In genomic region chr1:96259399-96259798, GRCh38 we compare ENCODE assay signal across 25 cellular contexts.
A peak's percentile ranks its signal among the peaks of the same experiment; 100 is the strongest.
DNase-seq lines count a peak whose midpoint lies in the region; ATAC-seq and TF ChIP-seq lines count a peak whose summit lies in the region.
"Had no signal": no experiment of that assay in that cellular context is flagged by ENCODE, and none has a peak within 500 bp of the region (broad histone marks: within the 10 kb centered on the region; RNA-seq: fewer than 3 reads in every experiment).

No MANE protein-coding gene starts in this region.

- H3K27me3 ChIP-seq in H7 (ENCODE audit: control insufficient read depth, insufficient read depth, low read length): no peaks in the 10 kb centered on the region
- no peaks in the 10 kb centered on the region for H3K27me3 ChIP-seq in endodermal cell (ENCODE audit: control insufficient read depth, insufficient read depth, low read length, poor library complexity, severe bottlenecking)
- no peaks in the 10 kb centered on the region for H3K27me3 ChIP-seq in neuronal stem cell (ENCODE audit: control insufficient read depth in 3 of 3, insufficient read depth in 3 of 3, low read depth in 1 of 3, low read length in 3 of 3)
- no peaks in the 10 kb centered on the region for H3K27me3 ChIP-seq in Caco-2 (replicated peaks; ENCODE audit: control insufficient read depth, insufficient read depth, low read length)
- H3K27me3 ChIP-seq: BLaER1 treated with 17β-estradiol and CSF1 and Interleukin-3, amounts not matched to agents 10 nM and 100 nM; colonic mucosa; SJSA1; tibial nerve had no signal

- H3K14ac ChIP-seq in neuronal stem cell (ENCODE audit: low read length): no peak overlapping the region

- H3K9ac ChIP-seq in endodermal cell (ENCODE audit: extremely low read depth, low read length, poor library complexity, severe bottlenecking) (no peak overlapping the region), neuronal stem cell (ENCODE audit: low read depth, low read length, poor library complexity) (no peak overlapping the region)
- H3K9ac ChIP-seq: BLaER1 treated with 17β-estradiol and CSF1 and Interleukin-3, amounts not matched to agents 10 nM and 100 nM had no signal

- H3K4me3 Mint-ChIP-seq in endodermal cell (no peak overlapping the region), Caco-2 (ENCODE audit: unreplicated experiment) (no peak overlapping the region)
- H3K4me3 Mint-ChIP-seq: activated CD4-positive, alpha-beta T cell treated with anti-CD3 and anti-CD28 coated beads, Interleukin-2, amount 10 ng/mL, durations not matched to agents 24 days and 14 days; activated naive CD4-positive, alpha-beta T cell treated with anti-CD3 and anti-CD28 coated beads, Interleukin-2, amount 50 U/mL, for 24 hours; H9; naive thymus-derived CD4-positive, alpha-beta T cell had no signal

- no peaks in the 10 kb centered on the region for H3K27me3 Mint-ChIP-seq in endodermal cell (ENCODE audit: insufficient read depth)
- H3K27me3 Mint-ChIP-seq in Caco-2 (ENCODE audit: insufficient read depth, unreplicated experiment): peaks cover 3% of the 10 kb centered on the region
- H3K27me3 Mint-ChIP-seq: activated CD4-positive, alpha-beta T cell treated with anti-CD3 and anti-CD28 coated beads, Interleukin-2, amount 10 ng/mL, durations not matched to agents 24 days and 14 days; activated naive CD4-positive, alpha-beta T cell treated with anti-CD3 and anti-CD28 coated beads, Interleukin-2, amount 50 U/mL, for 24 hours; naive thymus-derived CD4-positive, alpha-beta T cell had no signal

- no peak overlapping the region for H3K4me3 ChIP-seq in H7 (ENCODE audit: insufficient read depth, low read depth, low read length)
- peak overlapping the region; percentile 46 for H3K4me3 ChIP-seq in endodermal cell (ENCODE audit: low read length)
- no peak overlapping the region for H3K4me3 ChIP-seq in neuronal stem cell (ENCODE audit: low read length in 2 of 2)
- no peak overlapping the region for H3K4me3 ChIP-seq in Caco-2 (ENCODE audit: low read depth, low read length)
- H3K4me3 ChIP-seq: BLaER1 treated with 17β-estradiol and CSF1 and Interleukin-3, amounts not matched to agents 10 nM and 100 nM; colonic mucosa; SJSA1; tibial nerve had no signal

- H4K8ac ChIP-seq in neuronal stem cell (ENCODE audit: low read depth, low read length): no peak overlapping the region

- H3K27ac ChIP-seq in endodermal cell (ENCODE audit: low read depth, low read length) (no peak overlapping the region), neuronal stem cell (replicated peaks; ENCODE audit: low read length) (no peak overlapping the region), RWPE1 (no peak overlapping the region)
- H3K27ac ChIP-seq: BLaER1 treated with 17β-estradiol and CSF1 and Interleukin-3, amounts not matched to agents 10 nM and 100 nM; colonic mucosa; SJSA1; tibial nerve had no signal

- CTCF ChIA-PET in Caco-2 (lab: Charles Lee) (no interaction called here), RWPE1 (lab: Yijun Ruan, JAX) (interaction anchor here (0.7 kb wide), 1 partner anchor 553 kb away, joined by 4 read pairs; no protein-coding TSS in a partner anchor)

- POLR2A ChIA-PET in Caco-2 (lab: Charles Lee) (no interaction called here), RWPE1 (lab: Yijun Ruan, JAX; ENCODE audit: low non-redundant PET) (no interaction called here)

- H2BK12ac ChIP-seq in neuronal stem cell (ENCODE audit: low read length): no peak overlapping the region

- no peak overlapping the region for H2BK120ac ChIP-seq in neuronal stem cell (ENCODE audit: low read depth, low read length)

- intact Hi-C loops in Caco-2 (cut with micrococcal nuclease; ENCODE audit: unreplicated experiment): no loop called here

- H2AFZ ChIP-seq in neuronal stem cell (ENCODE audit: low read length): peak overlapping the region; percentile 33

- H3K36me3 ChIP-seq in H7 (replicated peaks; ENCODE audit: control insufficient read depth, insufficient read depth, low read length) (no peaks in the 10 kb centered on the region), endodermal cell (ENCODE audit: control insufficient read depth, insufficient read depth, low read length) (no peaks in the 10 kb centered on the region), neuronal stem cell (replicated peaks in 1 of 2; ENCODE audit: control insufficient read depth in 2 of 2, insufficient read depth in 2 of 2, low read length in 2 of 2) (no peaks in the 10 kb centered on the region), Caco-2 (ENCODE audit: control insufficient read depth, insufficient read depth, low read length) (no peaks in the 10 kb centered on the region)
- H3K36me3 ChIP-seq: BLaER1 treated with 17β-estradiol and CSF1 and Interleukin-3, amounts not matched to agents 10 nM and 100 nM; colonic mucosa; SJSA1; tibial nerve had no signal

- H3K4me1 Mint-ChIP-seq in endodermal cell (peaks cover 27% of the 10 kb centered on the region), Caco-2 (ENCODE audit: low read depth, unreplicated experiment) (no peaks in the 10 kb centered on the region)
- H3K4me1 Mint-ChIP-seq: activated CD4-positive, alpha-beta T cell treated with anti-CD3 and anti-CD28 coated beads, Interleukin-2, amount 10 ng/mL, durations not matched to agents 24 days and 14 days; activated naive CD4-positive, alpha-beta T cell treated with anti-CD3 and anti-CD28 coated beads, Interleukin-2, amount 50 U/mL, for 24 hours; naive thymus-derived CD4-positive, alpha-beta T cell had no signal

- H3K36me3 Mint-ChIP-seq in endodermal cell (ENCODE audit: low read depth): no peaks in the 10 kb centered on the region
- H3K36me3 Mint-ChIP-seq in Caco-2 (ENCODE audit: insufficient read depth, unreplicated experiment): no peaks in the 10 kb centered on the region
- H3K36me3 Mint-ChIP-seq: activated naive CD4-positive, alpha-beta T cell treated with anti-CD3 and anti-CD28 coated beads, Interleukin-2, amount 50 U/mL, for 24 hours; naive thymus-derived CD4-positive, alpha-beta T cell had no signal

- H3K4me2 ChIP-seq in neuronal stem cell (ENCODE audit: insufficient read depth, low read length, poor library complexity, severe bottlenecking): no peak overlapping the region
- H3K4me2 ChIP-seq: BLaER1 treated with 17β-estradiol and CSF1 and Interleukin-3, amounts not matched to agents 10 nM and 100 nM had no signal

- no peak overlapping the region for H3K18ac ChIP-seq in neuronal stem cell (ENCODE audit: low read length)

- H3K27ac Mint-ChIP-seq in endodermal cell (no peak overlapping the region), Caco-2 (ENCODE audit: unreplicated experiment) (no peak overlapping the region)
- H3K27ac Mint-ChIP-seq: activated CD4-positive, alpha-beta T cell treated with anti-CD3 and anti-CD28 coated beads, Interleukin-2, amount 10 ng/mL, durations not matched to agents 24 days and 14 days; activated naive CD4-positive, alpha-beta T cell treated with anti-CD3 and anti-CD28 coated beads, Interleukin-2, amount 50 U/mL, for 24 hours; H9; naive thymus-derived CD4-positive, alpha-beta T cell had no signal

- H4K91ac ChIP-seq in neuronal stem cell (ENCODE audit: low read depth, low read length, poor library complexity): no peak overlapping the region

- H2BK15ac ChIP-seq in neuronal stem cell (ENCODE audit: low read length): no peak overlapping the region

- no peak for TF ChIP-seq CTCF in endodermal cell (conservative IDR thresholded peaks at IDR 0.05)
- TF ChIP-seq CTCF in Caco-2 (IDR thresholded peaks at IDR 0.05; ENCODE audit: insufficient read depth in 1 of 2, low read depth in 1 of 2, low read length in 1 of 2, severe bottlenecking in 1 of 2, unreplicated experiment in 1 of 2): no peak
- no peak for TF ChIP-seq CTCF in RWPE1 (conservative IDR thresholded peaks at IDR 0.05; ENCODE audit: low read depth)

- H3K9me3 ChIP-seq in endodermal cell (ENCODE audit: control insufficient read depth, low read length): no peaks in the 10 kb centered on the region
- no peaks in the 10 kb centered on the region for H3K9me3 ChIP-seq in neuronal stem cell (replicated peaks in 1 of 2; ENCODE audit: control insufficient read depth in 2 of 2, insufficient read depth in 1 of 2, low read depth in 1 of 2, low read length in 2 of 2)
- no peaks in the 10 kb centered on the region for H3K9me3 ChIP-seq in Caco-2
- H3K9me3 ChIP-seq: colonic mucosa, SJSA1, tibial nerve had no signal

- peaks cover 7% of the 10 kb centered on the region for H3K9me3 Mint-ChIP-seq in endodermal cell
- no peaks in the 10 kb centered on the region for H3K9me3 Mint-ChIP-seq in Caco-2 (ENCODE audit: unreplicated experiment)
- H3K9me3 Mint-ChIP-seq: activated CD4-positive, alpha-beta T cell treated with anti-CD3 and anti-CD28 coated beads, Interleukin-2, amount 10 ng/mL, durations not matched to agents 24 days and 14 days had no signal

- H2BK5ac ChIP-seq in neuronal stem cell (ENCODE audit: low read length): no peak overlapping the region

- H2AK5ac ChIP-seq in neuronal stem cell (ENCODE audit: low read depth, low read length): no peak overlapping the region

- H3K79me1 ChIP-seq in neuronal stem cell (ENCODE audit: low read depth, low read length): no peaks in the 10 kb centered on the region

- peak; percentile 23 for DNase-seq in H7
- peak; percentile 75 for DNase-seq in NCI-H524 treated with DMSO at 0.1 percent for 48 hours (lab: John Stamatoyannopoulos, UW)
- peak; percentile 83 for DNase-seq in endodermal cell
- peak; percentile 70 for DNase-seq in neuronal stem cell (ENCODE audit: low spot score)
- DNase-seq in Caco-2: no peak
- no peak for DNase-seq in RWPE1 (ENCODE audit: low spot score)
- DNase-seq: activated CD4-positive, alpha-beta T cell treated with anti-CD3 and anti-CD28 coated beads, Interleukin-2, amount 10 ng/mL, durations not matched to agents 24 days and 14 days; colonic mucosa; effector memory CD4-positive, alpha-beta T cell; glutamatergic neuron; H9; Kasumi-1; kidney; naive thymus-derived CD4-positive, alpha-beta T cell; NCI-H1417 treated with DMSO at 0.1 percent for 48 hours; NCI-H2029 treated with DMSO at 0.1 percent for 48 hours; NCI-H345; NCI-H748 treated with DMSO at 0.1 percent for 48 hours; stimulated activated CD4-positive, alpha-beta T cell treated with anti-CD3 and anti-CD28 coated beads, Interleukin-4, amount 100 ng/mL, for 24 hours; T1000 had no signal

- no peak for ATAC-seq in GM18498 (IDR thresholded peaks at IDR 0.05; ENCODE audit: unreplicated experiment)
- ATAC-seq: naive thymus-derived CD4-positive, alpha-beta T cell had no signal

- BruUV-seq in Caco-2 (replicated peaks; lab: Mats Ljungman, UMichigan): no TSS peak

- 9 to 30% methylated on average over 2 of the region's 2 CpGs for WGBS in endodermal cell (ENCODE audit: insufficient coverage in 1 of 2, insufficient read length in 1 of 2), 2 experiments
- WGBS in neuronal stem cell (ENCODE audit: extremely low coverage in 2 of 2, insufficient read length in 2 of 2, insufficient replicate concordance in 1 of 2), 2 donors: no CpG with 5 or more reads among the region's 2 CpGs

- H3K23ac ChIP-seq in neuronal stem cell (ENCODE audit: low read depth, low read length, poor library complexity): no peak overlapping the region

- H3K4me1 ChIP-seq in endodermal cell (ENCODE audit: control insufficient read depth, insufficient read depth, low read length): peaks cover 14% of the 10 kb centered on the region
- H3K4me1 ChIP-seq in neuronal stem cell (ENCODE audit: control insufficient read depth in 2 of 2, insufficient read depth in 1 of 2, low read depth in 1 of 2, low read length in 2 of 2): peaks cover 0 to 4% of the 10 kb centered on the region in 2 donors
- no peaks in the 10 kb centered on the region for H3K4me1 ChIP-seq in Caco-2
- H3K4me1 ChIP-seq: BLaER1 treated with 17β-estradiol and CSF1 and Interleukin-3, amounts not matched to agents 10 nM and 100 nM; colonic mucosa; SJSA1; tibial nerve had no signal

- H3K4ac ChIP-seq in neuronal stem cell (ENCODE audit: low read length): no peak overlapping the region

Comparison
In these comparisons a context has a peak if more than half of its experiments do, and no peak if none do; other contexts are left out.
1. DNase-seq: peak in H7 (single experiment), NCI-H524 treated with DMSO at 0.1 percent for 48 hours (single experiment), endodermal cell (single experiment) and neuronal stem cell (single experiment); none in Caco-2 (0 of 2) and RWPE1 (single experiment).